ENCODE assay signal across 16 cellular contexts in genomic region chr4:139900964-139901376, GRCh38.
DNase-seq lines count a peak whose midpoint lies in the region; FAIRE-seq and TF ChIP-seq lines count a peak whose summit lies in the region.
"Had no signal": no experiment of that assay in that cellular context is flagged by ENCODE, and none has a peak within 500 bp of the region (broad histone marks: within the 10 kb centered on the region; RNA-seq: fewer than 3 reads in every experiment).

No MANE protein-coding gene starts in this region.

- dilution Hi-C loops in mammary epithelial cell (cut with HindIII; ENCODE audit: low sequenced_read_pairs): no loop called here

- no peaks in the 10 kb centered on the region for H3K9me3 ChIP-seq in mammary epithelial cell (replicated peaks; ENCODE audit: insufficient read depth, low read length)
- no peaks in the 10 kb centered on the region for H3K9me3 ChIP-seq in kidney (ENCODE audit: control insufficient read depth in 1 of 2, low read length in 2 of 2)
- H3K9me3 ChIP-seq: adrenal gland had no signal

- intact Hi-C loops in mammary epithelial cell (cut with micrococcal nuclease) (no loop called here), kidney (cut with DNase I) (no loop called here)

- H4K20me1 ChIP-seq in mammary epithelial cell (ENCODE audit: insufficient read depth, low read length): no peaks in the 10 kb centered on the region

- H3K9ac ChIP-seq in mammary epithelial cell (ENCODE audit: insufficient read depth, low read length) (no peak overlapping the region), kidney (ENCODE audit: low read length in 2 of 2) (no peak overlapping the region)

- H3K4me3 ChIP-seq in mammary epithelial cell (replicated peaks in 1 of 3; ENCODE audit: insufficient read depth in 1 of 3, low read depth in 2 of 3, low read length in 3 of 3): no peak overlapping the region
- H3K4me3 ChIP-seq in kidney (ENCODE audit: low read length in 2 of 2): no peak overlapping the region
- H3K4me3 ChIP-seq: GM12878 had no signal

- H3K27ac ChIP-seq in 22Rv1 (peak overlapping the region; percentile 59), mammary epithelial cell (ENCODE audit: insufficient read depth, low read depth, low read length) (no peak overlapping the region), kidney (ENCODE audit: low read depth in 2 of 2, low read length in 2 of 2) (no peak overlapping the region)

- peak; percentile 57 for DNase-seq in ELR (ENCODE audit: low read depth)
- DNase-seq in mammary epithelial cell: peak; percentile 56
- DNase-seq in midbrain (lab: John Stamatoyannopoulos, UW): peak; percentile 33
- no peak for DNase-seq in kidney
- DNase-seq in DMS 273 (lab: John Stamatoyannopoulos, UW; ENCODE audit: unreplicated experiment): no peak
- DNase-seq in RPMI8226: no peak
- DNase-seq: adrenal gland; immature natural killer cell; NCI-H1048; NCI-H524; stimulated activated CD4-positive, alpha-beta T cell treated with anti-CD3 and anti-CD28 coated beads, Interleukin-1b, Interleukin-23, amount 100 ng/mL, for 48 hours had no signal

- H3K36me3 ChIP-seq in mammary epithelial cell (ENCODE audit: insufficient read depth, low read length): no peaks in the 10 kb centered on the region
- no peaks in the 10 kb centered on the region for H3K36me3 ChIP-seq in kidney (ENCODE audit: control insufficient read depth in 1 of 2, insufficient read depth in 2 of 2, low read length in 2 of 2)
- H3K36me3 ChIP-seq: adrenal gland had no signal

- H3K4me1 ChIP-seq in mammary epithelial cell (ENCODE audit: insufficient read depth, low read length): peaks cover 15% of the 10 kb centered on the region
- H3K4me1 ChIP-seq in kidney (ENCODE audit: control insufficient read depth in 1 of 2, insufficient read depth in 1 of 2, low read depth in 1 of 2, low read length in 2 of 2): peaks cover 0 to 11% of the 10 kb centered on the region in 2 donors

- no peaks in the 10 kb centered on the region for H3K27me3 ChIP-seq in mammary epithelial cell (ENCODE audit: insufficient read depth, low read length)
- H3K27me3 ChIP-seq: adrenal gland had no signal

- in situ Hi-C loops in mammary epithelial cell (cut with MboI; ENCODE audit: low sequenced_read_pairs in 2 of 2): no loop called here

- TF ChIP-seq CTCF in 22Rv1 (IDR thresholded peaks at IDR 0.05): no peak
- no peak for TF ChIP-seq CTCF in mammary epithelial cell (conservative IDR thresholded peaks at IDR 0.05 in 1 of 2, IDR thresholded peaks at IDR 0.05 in 1 of 2; ENCODE audit: extremely low read depth in 1 of 2, insufficient read depth in 1 of 2, low read depth in 1 of 2, low read length in 2 of 2)
- no peak for TF ChIP-seq CTCF in kidney (IDR thresholded peaks at IDR 0.05; ENCODE audit: borderline replicate concordance, extremely low read depth, insufficient read depth)

- 69% methylated on average over 2 of the region's 2 CpGs for WGBS in mammary epithelial cell (ENCODE audit: low coverage, missing lambda C conversion rate)

- CTCF ChIA-PET in mammary epithelial cell (lab: Charles Lee; ENCODE audit: low non-redundant PET): no interaction called here

- peak overlapping the region; percentile 74 for H3K4me2 ChIP-seq in mammary epithelial cell (ENCODE audit: insufficient read depth, low read depth, low read length)

- H2AFZ ChIP-seq in mammary epithelial cell (ENCODE audit: low read depth, low read length): no peak overlapping the region

- no TSS peak for BruUV-seq in mammary epithelial cell (replicated peaks; lab: Mats Ljungman, UMichigan)

- no peak for FAIRE-seq in kidney (lab: Jason Lieb, UNC)
- FAIRE-seq: frontal cortex, GM12878, HepG2, RCC 7860 had no signal

- H3K79me2 ChIP-seq in mammary epithelial cell (ENCODE audit: insufficient read depth, low read length): no peaks in the 10 kb centered on the region

Comparison
In these comparisons a context has a peak if more than half of its experiments do, and no peak if none do; other contexts are left out.
1. DNase-seq: peak in ELR (single experiment), mammary epithelial cell (single experiment) and midbrain (single experiment); none in kidney (single experiment), DMS 273 (single experiment) and RPMI8226 (single experiment).